20 cellular contexts compared by ENCODE assay signal in genomic region chr1:204087181-204087892, GRCh38. TPM values are rescaled to one million over a fixed set of nuclear protein-coding genes. Genes with fewer than 3 reads are reported as not detected.
A peak's percentile ranks its signal among the peaks of the same experiment; 100 is the strongest.
DNase-seq lines count a peak whose midpoint lies in the region; ATAC-seq, FAIRE-seq and TF ChIP-seq lines count a peak whose summit lies in the region.
"Had no signal": no experiment of that assay in that cellular context is flagged by ENCODE, and none has a peak within 500 bp of the region (broad histone marks: within the 10 kb centered on the region; RNA-seq: fewer than 3 reads in every experiment).

No MANE protein-coding gene starts in this region.

- no peak overlapping the region for H2BK5ac ChIP-seq in trophoblast cell (ENCODE audit: low read depth, low read length, poor library complexity)

- peak overlapping the region; percentile 16 for H3K4ac ChIP-seq in trophoblast cell (ENCODE audit: low read depth, low read length)

- H2AFZ ChIP-seq in endothelial cell of umbilical vein (ENCODE audit: low read depth, low read length) (no peak overlapping the region), trophoblast cell (ENCODE audit: insufficient read depth, low read length, poor library complexity) (no peak overlapping the region)

- H3K4me2 ChIP-seq in endothelial cell of umbilical vein (ENCODE audit: insufficient read depth, low read length) (no peak overlapping the region), trophoblast cell (ENCODE audit: low read length) (no peak overlapping the region)
- H3K4me2 ChIP-seq: A549, KMS-11 had no signal

- DNase-seq in activated CD8-positive, alpha-beta T cell treated with anti-CD3 and anti-CD28 coated beads, Interleukin-2, amount 10 ng/mL, durations not matched to agents 7 days and 5 days: no peak
- DNase-seq in activated CD8-positive, alpha-beta T cell treated with anti-CD3 and anti-CD28 coated beads for 36 hours: no peak
- DNase-seq in endothelial cell of umbilical vein (ENCODE audit: low read depth, low spot score): no peak
- DNase-seq in trophoblast cell: no peak
- no peak for DNase-seq in transverse colon
- no peak for DNase-seq in stimulated activated naive B cell treated with anti-CD40 and anti-IgM and Interleukin-4, amounts not matched to agents 10 μg/mL and 1 μg/mL and 100 μg/mL, for 72 hours
- DNase-seq in NOMO-1 treated with dmso at 0.1 percent for 144 hours (lab: John Stamatoyannopoulos, UW; ENCODE audit: unreplicated experiment): no peak
- DNase-seq: activated CD4-positive, CD25-positive, alpha-beta regulatory T cell; activated T-cell treated with anti-CD3 and anti-CD28 coated beads, Interleukin-2, amount 50 U/mL, for 48 hours; amniotic stem cell; CD4-positive, alpha-beta memory T cell; EL; HFFc6; NCI-H146; PC-3 had no signal

- no peaks in the 10 kb centered on the region for H3K9me3 Mint-ChIP-seq in activated CD8-positive, alpha-beta T cell treated with anti-CD3 and anti-CD28 coated beads, Interleukin-2, amount 10 ng/mL, durations not matched to agents 7 days and 5 days (ENCODE audit: insufficient read depth)
- no peaks in the 10 kb centered on the region for H3K9me3 Mint-ChIP-seq in activated CD8-positive, alpha-beta T cell treated with anti-CD3 and anti-CD28 coated beads for 36 hours
- H3K9me3 Mint-ChIP-seq in stimulated activated naive B cell treated with anti-CD40 and anti-IgM and Interleukin-4, amounts not matched to agents 10 μg/mL and 1 μg/mL and 100 μg/mL, for 72 hours: no peaks in the 10 kb centered on the region
- H3K9me3 Mint-ChIP-seq: CD4-positive, alpha-beta memory T cell; HFFc6; memory B cell; type B pancreatic cell had no signal

- peak; percentile 43 for FAIRE-seq in endothelial cell of umbilical vein (lab: Jason Lieb, UNC)
- FAIRE-seq: A549 had no signal

- dilution Hi-C loops in endothelial cell of umbilical vein (cut with MboI; ENCODE audit: extremely low pct_ligation_motif_present, low sequenced_read_pairs): no loop called here

- H3K9me1 ChIP-seq in endothelial cell of umbilical vein (replicated peaks; ENCODE audit: control insufficient read depth, extremely low read depth, insufficient read depth, low read length): no peaks in the 10 kb centered on the region

- no CpG with 5 or more reads among the region's 8 CpGs for WGBS in trophoblast cell (ENCODE audit: extremely low coverage, insufficient coverage, insufficient read length)
- 83% methylated on average over 8 of the region's 8 CpGs; no CpG with 5 or more reads in 1 of the 2 donors for WGBS in transverse colon (ENCODE audit: low coverage in 1 of 2), 2 donors

- no peak overlapping the region for H4K91ac ChIP-seq in trophoblast cell (ENCODE audit: low read depth, low read length)

- H4K12ac ChIP-seq in trophoblast cell (ENCODE audit: low read depth, low read length): no peak overlapping the region

- no peak overlapping the region for H3K14ac ChIP-seq in trophoblast cell (ENCODE audit: low read length)

- H2BK12ac ChIP-seq in trophoblast cell (ENCODE audit: low read length): no peak overlapping the region

- TF ChIP-seq POLR2A in endothelial cell of umbilical vein (IDR thresholded peaks at IDR 0.05; ENCODE audit: low read depth, low read length) (no peak), transverse colon (IDR thresholded peaks at IDR 0.05) (no peak)

- POLR2A ChIA-PET in activated CD8-positive, alpha-beta T cell treated with anti-CD3 and anti-CD28 coated beads, Interleukin-2, amount 10 ng/mL, durations not matched to agents 7 days and 5 days (lab: Charles Lee): no interaction called here
- POLR2A ChIA-PET in activated CD8-positive, alpha-beta T cell treated with anti-CD3 and anti-CD28 coated beads for 36 hours (lab: Charles Lee): no interaction called here
- POLR2A ChIA-PET in endothelial cell of umbilical vein (lab: Charles Lee): no interaction called here

- no peak for TF ChIP-seq CTCF in activated CD8-positive, alpha-beta T cell treated with anti-CD3 and anti-CD28 coated beads for 36 hours (IDR thresholded peaks at IDR 0.05)
- no peak for TF ChIP-seq CTCF in endothelial cell of umbilical vein (IDR thresholded peaks at IDR 0.05; ENCODE audit: extremely low read depth in 1 of 2, insufficient read depth in 1 of 2, low read depth in 1 of 2, low read length in 2 of 2)
- TF ChIP-seq CTCF in transverse colon (IDR thresholded peaks at IDR 0.05): no peak

- intact Hi-C loops in activated CD8-positive, alpha-beta T cell treated with anti-CD3 and anti-CD28 coated beads for 36 hours (cut with micrococcal nuclease): no loop called here
- intact Hi-C loops in endothelial cell of umbilical vein (cut with micrococcal nuclease): no loop called here
- intact Hi-C loops in transverse colon (cut with DNase I; ENCODE audit: low total_unique reads): no loop called here

- H3K27ac Mint-ChIP-seq in activated CD8-positive, alpha-beta T cell treated with anti-CD3 and anti-CD28 coated beads, Interleukin-2, amount 10 ng/mL, durations not matched to agents 7 days and 5 days: peak overlapping the region; percentile 8
- no peak overlapping the region for H3K27ac Mint-ChIP-seq in activated CD8-positive, alpha-beta T cell treated with anti-CD3 and anti-CD28 coated beads for 36 hours
- H3K27ac Mint-ChIP-seq in stimulated activated naive B cell treated with anti-CD40 and anti-IgM and Interleukin-4, amounts not matched to agents 10 μg/mL and 1 μg/mL and 100 μg/mL, for 72 hours: no peak overlapping the region
- H3K27ac Mint-ChIP-seq: memory B cell, type B pancreatic cell had no signal

- H3K27ac ChIP-seq in endothelial cell of umbilical vein (ENCODE audit: insufficient read depth, low read depth, low read length) (no peak overlapping the region), trophoblast cell (ENCODE audit: low read depth, low read length) (no peak overlapping the region), transverse colon (peak overlapping the region; percentile 88 to 93 (median 91))
- H3K27ac ChIP-seq: A549, KMS-11 had no signal

- H3K36me3 ChIP-seq in endothelial cell of umbilical vein (ENCODE audit: control insufficient read depth in 2 of 2, extremely low read depth in 1 of 2, insufficient read depth in 2 of 2, low read length in 2 of 2) (no peaks in the 10 kb centered on the region), trophoblast cell (ENCODE audit: control insufficient read depth in 1 of 2, insufficient read depth in 2 of 2, low read length in 2 of 2) (no peaks in the 10 kb centered on the region), transverse colon (no peaks in the 10 kb centered on the region)

- in situ Hi-C loops in transverse colon (cut with MboI; ENCODE audit: low pct_ligation_motif_present in 1 of 4, low pct_unique_long_range_greater_than_20kb in 1 of 4, low sequenced_read_pairs in 3 of 4): no loop called here

- H3K4me1 ChIP-seq in endothelial cell of umbilical vein (ENCODE audit: control insufficient read depth, extremely low read depth, insufficient read depth, low read length) (peaks cover 25% of the 10 kb centered on the region), trophoblast cell (ENCODE audit: control insufficient read depth in 1 of 2, insufficient read depth in 2 of 2, low read length in 2 of 2) (peaks cover 16 to 35% of the 10 kb centered on the region in 2 experiments), transverse colon (peaks cover 69 to 97% (median 78%) of the 10 kb centered on the region in 4 donors)

- peak overlapping the region; percentile 5 for H3K18ac ChIP-seq in trophoblast cell (ENCODE audit: low read length)

- no TSS peak for BruUV-seq in endothelial cell of umbilical vein (replicated peaks; lab: Mats Ljungman, UMichigan)

- H2BK120ac ChIP-seq in trophoblast cell (ENCODE audit: insufficient read depth, low read length, poor library complexity): no peak overlapping the region

- H3K4me1 Mint-ChIP-seq in activated CD8-positive, alpha-beta T cell treated with anti-CD3 and anti-CD28 coated beads, Interleukin-2, amount 10 ng/mL, durations not matched to agents 7 days and 5 days (ENCODE audit: low read depth): no peaks in the 10 kb centered on the region
- no peaks in the 10 kb centered on the region for H3K4me1 Mint-ChIP-seq in activated CD8-positive, alpha-beta T cell treated with anti-CD3 and anti-CD28 coated beads for 36 hours (ENCODE audit: low read depth)
- H3K4me1 Mint-ChIP-seq in stimulated activated naive B cell treated with anti-CD40 and anti-IgM and Interleukin-4, amounts not matched to agents 10 μg/mL and 1 μg/mL and 100 μg/mL, for 72 hours: no peaks in the 10 kb centered on the region
- H3K4me1 Mint-ChIP-seq: memory B cell had no signal

- H3K4me3 Mint-ChIP-seq in activated CD8-positive, alpha-beta T cell treated with anti-CD3 and anti-CD28 coated beads, Interleukin-2, amount 10 ng/mL, durations not matched to agents 7 days and 5 days: no peak overlapping the region
- H3K4me3 Mint-ChIP-seq in activated CD8-positive, alpha-beta T cell treated with anti-CD3 and anti-CD28 coated beads for 36 hours: no peak overlapping the region
- no peak overlapping the region for H3K4me3 Mint-ChIP-seq in stimulated activated naive B cell treated with anti-CD40 and anti-IgM and Interleukin-4, amounts not matched to agents 10 μg/mL and 1 μg/mL and 100 μg/mL, for 72 hours
- H3K4me3 Mint-ChIP-seq: HFFc6, memory B cell, type B pancreatic cell had no signal

- H4K20me1 ChIP-seq in endothelial cell of umbilical vein (replicated peaks; ENCODE audit: control insufficient read depth, extremely low read depth, insufficient read depth, low read length): no peaks in the 10 kb centered on the region

- H3K27me3 Mint-ChIP-seq in activated CD8-positive, alpha-beta T cell treated with anti-CD3 and anti-CD28 coated beads, Interleukin-2, amount 10 ng/mL, durations not matched to agents 7 days and 5 days (ENCODE audit: low read depth): peaks cover 2% of the 10 kb centered on the region
- no peaks in the 10 kb centered on the region for H3K27me3 Mint-ChIP-seq in activated CD8-positive, alpha-beta T cell treated with anti-CD3 and anti-CD28 coated beads for 36 hours
- peaks cover 8 to 16% of the 10 kb centered on the region in 2 donors for H3K27me3 Mint-ChIP-seq in stimulated activated naive B cell treated with anti-CD40 and anti-IgM and Interleukin-4, amounts not matched to agents 10 μg/mL and 1 μg/mL and 100 μg/mL, for 72 hours
- H3K27me3 Mint-ChIP-seq: type B pancreatic cell had no signal

- no peak overlapping the region for H2AK5ac ChIP-seq in trophoblast cell (ENCODE audit: low read length)

- H3K9me3 ChIP-seq in endothelial cell of umbilical vein (replicated peaks; ENCODE audit: control insufficient read depth, insufficient read depth, low read length) (no peaks in the 10 kb centered on the region), trophoblast cell (ENCODE audit: insufficient read depth, low read depth, low read length) (no peaks in the 10 kb centered on the region), transverse colon (no peaks in the 10 kb centered on the region)
- H3K9me3 ChIP-seq: A549 had no signal

- no peak for ATAC-seq in activated CD8-positive, alpha-beta T cell treated with anti-CD3 and anti-CD28 coated beads, Interleukin-2, amount 10 ng/mL, durations not matched to agents 7 days and 5 days
- no peak for ATAC-seq in activated CD8-positive, alpha-beta T cell treated with anti-CD3 and anti-CD28 coated beads for 36 hours
- no peak for ATAC-seq in GM21447 (IDR thresholded peaks at IDR 0.05; ENCODE audit: unreplicated experiment)
- no peak for ATAC-seq in stimulated activated naive B cell treated with anti-CD40 and anti-IgM and Interleukin-4, amounts not matched to agents 10 μg/mL and 1 μg/mL and 100 μg/mL, for 72 hours (replicated peaks)
- ATAC-seq: A549, PC-3 had no signal

- no peaks in the 10 kb centered on the region for H3K36me3 Mint-ChIP-seq in activated CD8-positive, alpha-beta T cell treated with anti-CD3 and anti-CD28 coated beads, Interleukin-2, amount 10 ng/mL, durations not matched to agents 7 days and 5 days (ENCODE audit: low read depth)
- H3K36me3 Mint-ChIP-seq in activated CD8-positive, alpha-beta T cell treated with anti-CD3 and anti-CD28 coated beads for 36 hours (ENCODE audit: low read depth): no peaks in the 10 kb centered on the region
- H3K36me3 Mint-ChIP-seq in stimulated activated naive B cell treated with anti-CD40 and anti-IgM and Interleukin-4, amounts not matched to agents 10 μg/mL and 1 μg/mL and 100 μg/mL, for 72 hours: no peaks in the 10 kb centered on the region
- H3K36me3 Mint-ChIP-seq: CD4-positive, alpha-beta memory T cell; memory B cell had no signal

- CTCF ChIA-PET in activated CD8-positive, alpha-beta T cell treated with anti-CD3 and anti-CD28 coated beads, Interleukin-2, amount 10 ng/mL, durations not matched to agents 7 days and 5 days (lab: Charles Lee): no interaction called here
- CTCF ChIA-PET in activated CD8-positive, alpha-beta T cell treated with anti-CD3 and anti-CD28 coated beads for 36 hours (lab: Charles Lee): no interaction called here
- CTCF ChIA-PET in endothelial cell of umbilical vein (lab: Charles Lee): interaction anchor here (1.3 to 3.4 kb wide), 3 partner anchors 9 to 216 kb away, joined by 4 to 13 read pairs (median 12); no protein-coding TSS in a partner anchor

- H3K23ac ChIP-seq in trophoblast cell (ENCODE audit: low read length): no peak overlapping the region

- H3K79me2 ChIP-seq in endothelial cell of umbilical vein (ENCODE audit: control insufficient read depth, insufficient read depth, low read length) (peaks cover 23% of the 10 kb centered on the region), trophoblast cell (ENCODE audit: control insufficient read depth, insufficient read depth, low read length, poor library complexity) (peaks cover 30% of the 10 kb centered on the region)

- H3K4me3 ChIP-seq in endothelial cell of umbilical vein (replicated peaks in 1 of 3; ENCODE audit: insufficient read depth in 1 of 3, low read depth in 1 of 3, low read length in 3 of 3) (no peak overlapping the region), trophoblast cell (ENCODE audit: low read depth, low read length) (no peak overlapping the region), transverse colon (no peak overlapping the region)
- H3K4me3 ChIP-seq: A549 had no signal

- H3K9ac ChIP-seq in endothelial cell of umbilical vein (replicated peaks; ENCODE audit: extremely low read depth, insufficient read depth, low read length) (no peak overlapping the region), trophoblast cell (ENCODE audit: low read length) (no peak overlapping the region)
- H3K9ac ChIP-seq: KMS-11 had no signal

- H4K8ac ChIP-seq in trophoblast cell (ENCODE audit: low read depth, low read length): no peak overlapping the region

- H3K79me1 ChIP-seq in trophoblast cell (ENCODE audit: low read length): no peaks in the 10 kb centered on the region

- H3K27me3 ChIP-seq in endothelial cell of umbilical vein (ENCODE audit: control insufficient read depth in 2 of 2, insufficient read depth in 2 of 2, low read length in 2 of 2): no peaks in the 10 kb centered on the region
- no peaks in the 10 kb centered on the region for H3K27me3 ChIP-seq in trophoblast cell (ENCODE audit: insufficient read depth, low read length)
- no peaks in the 10 kb centered on the region for H3K27me3 ChIP-seq in transverse colon

- TF ChIP-seq EP300 in transverse colon (IDR thresholded peaks at IDR 0.05; ENCODE audit: low read depth): no peak

RNA-seq across cellular contexts. Expression of gene SOX13, which starts 14.4 kb away (rescaled TPM):
- 1 to 10 TPM in 1 of 2 experiments, under 1 TPM in 1; 0.37 to 1.2 TPM for total RNA-seq in activated CD8-positive, alpha-beta T cell treated with anti-CD3 and anti-CD28 coated beads, Interleukin-2, amount 10 ng/mL, durations not matched to agents 7 days and 5 days
- 1 to 10 TPM; 1.6 to 1.7 TPM for total RNA-seq in activated CD8-positive, alpha-beta T cell treated with anti-CD3 and anti-CD28 coated beads for 36 hours
- 38.0 and 40.8 TPM in 2 replicates for total RNA-seq in endothelial cell of umbilical vein
- polyA plus RNA-seq in endothelial cell of umbilical vein: 50.4 and 57.7 TPM in 2 replicates
- polyA plus RNA-seq in endothelial cell of umbilical vein (2011; cell fraction: cytosol; rRNA removed): 26.7 and 27.7 TPM in 2 replicates
- polyA plus RNA-seq in endothelial cell of umbilical vein (2011; cell fraction: nucleus; rRNA removed): 90.4 and 91.7 TPM in 2 replicates
- 12.4 and 13.2 TPM in 2 replicates for polyA plus RNA-seq in endothelial cell of umbilical vein (2012)
- polyA minus RNA-seq in endothelial cell of umbilical vein: 54.1 and 56.9 TPM in 2 replicates
- 28.9 TPM for polyA minus RNA-seq in endothelial cell of umbilical vein (2011; cell fraction: cytosol; rRNA and poly(A)+ RNA removed)
- 42.6 and 56.7 TPM in 2 replicates for polyA minus RNA-seq in endothelial cell of umbilical vein (2011; cell fraction: nucleus; rRNA and poly(A)+ RNA removed)
- 79.8 and 85.3 TPM in 2 replicates for polyA plus RNA-seq in trophoblast cell (2013)
- total RNA-seq in transverse colon: 10 to 100 TPM; 12.1 to 34.1 (median 33.4) TPM

Comparison
In these comparisons a context has a peak if more than half of its experiments do, and no peak if none do; other contexts are left out.
1. H3K27ac ChIP-seq: peak in transverse colon (4 of 4); none in endothelial cell of umbilical vein (single experiment) and trophoblast cell (single experiment).
2. RNA of gene SOX13, which starts 14.4 kb away (total RNA-seq): 38.0 to 40.8 TPM in endothelial cell of umbilical vein and 12.1 to 34.1 TPM in transverse colon; 1.6 to 1.7 TPM in activated CD8-positive, alpha-beta T cell treated with anti-CD3 and anti-CD28 coated beads for 36 hours and 0.37 to 1.2 TPM in activated CD8-positive, alpha-beta T cell treated with anti-CD3 and anti-CD28 coated beads, Interleukin-2, amount 10 ng/mL, durations not matched to agents 7 days and 5 days; every median in the first group is over 4 times any median in the second.